ENCODE assay signal across 16 cellular contexts in genomic region chr5:172321593-172321992, GRCh38. TPM values are rescaled to one million over a fixed set of nuclear protein-coding genes. Genes with fewer than 3 reads are reported as not detected.
DNase-seq lines count a peak whose midpoint lies in the region; ATAC-seq and TF ChIP-seq lines count a peak whose summit lies in the region.
"Had no signal": no experiment of that assay in that cellular context is flagged by ENCODE, and none has a peak within 500 bp of the region (broad histone marks: within the 10 kb centered on the region; RNA-seq: fewer than 3 reads in every experiment).

No MANE protein-coding gene starts in this region.

- peak overlapping the region; percentile 60 for H3K4me2 ChIP-seq in DOHH2 (ENCODE audit: low read length)
- H3K4me2 ChIP-seq: SK-N-SH had no signal

- no peak for TF ChIP-seq EP300 in esophagus muscularis mucosa (IDR thresholded peaks at IDR 0.05)

- peak overlapping the region; percentile 70 to 83 (median 75) for H3K27ac Mint-ChIP-seq in nephron
- H3K27ac Mint-ChIP-seq: activated naive CD4-positive, alpha-beta T cell treated with anti-CD3 and anti-CD28 coated beads, Interleukin-2, amount 10 ng/mL, durations not matched to agents 7 days and 5 days had no signal

- no peaks in the 10 kb centered on the region for H3K4me1 Mint-ChIP-seq in nephron
- H3K4me1 Mint-ChIP-seq: activated naive CD4-positive, alpha-beta T cell treated with anti-CD3 and anti-CD28 coated beads, Interleukin-2, amount 10 ng/mL, durations not matched to agents 7 days and 5 days had no signal

- peak overlapping the region; percentile 85 for H3K27ac ChIP-seq in DOHH2 (ENCODE audit: low read depth, low read length)
- H3K27ac ChIP-seq in Panc1 (ENCODE audit: low read length), result peak overlapping the region; percentile 73
- H3K27ac ChIP-seq in esophagus muscularis mucosa (replicated peaks in 1 of 4), result no peak overlapping the region

- H3F3A ChIP-seq in DOHH2 (ENCODE audit: control insufficient read depth, insufficient read depth), result peaks cover 9% of the 10 kb centered on the region

- intact Hi-C loops in Panc1 (cut with micrococcal nuclease; ENCODE audit: unreplicated experiment) (no loop called here), esophagus muscularis mucosa (cut with DNase I) (no loop called here)

- DNase-seq in Panc1 (ENCODE audit: low read depth, low spot score), result no peak
- DNase-seq in esophagus muscularis mucosa (ENCODE audit: extremely low spot score), result no peak
- no peak for DNase-seq in GM19238 (ENCODE audit: insufficient read length, low spot score)
- no peak for DNase-seq in stimulated activated CD4-positive, alpha-beta T cell treated with anti-CD3 and anti-CD28 coated beads, Interleukin-12 subunit alpha, Interleukin-12 subunit beta, amount 100 ng/mL, for 4 hours
- DNase-seq: activated CD4-positive, alpha-beta T cell treated with anti-CD3 and anti-CD28 coated beads for 48 hours; activated naive CD4-positive, alpha-beta T cell treated with anti-CD3 and anti-CD28 coated beads, Interleukin-2, amount 10 ng/mL, durations not matched to agents 7 days and 5 days; cortex of kidney; right cardiac atrium; SK-N-SH; stimulated activated CD4-positive, alpha-beta T cell treated with anti-CD3 and anti-CD28 coated beads, Interleukin-2, amount 100 ng/mL, for 24 hours; substantia nigra had no signal

- no peaks in the 10 kb centered on the region for H3K36me3 Mint-ChIP-seq in nephron (ENCODE audit: low read depth)
- H3K36me3 Mint-ChIP-seq: activated naive CD4-positive, alpha-beta T cell treated with anti-CD3 and anti-CD28 coated beads, Interleukin-2, amount 10 ng/mL, durations not matched to agents 7 days and 5 days had no signal

- H3K9me3 ChIP-seq in DOHH2 (ENCODE audit: control insufficient read depth, insufficient read depth, low read length) (no peaks in the 10 kb centered on the region), Panc1 (ENCODE audit: control insufficient read depth, insufficient read depth, low read depth, low read length) (no peaks in the 10 kb centered on the region), esophagus muscularis mucosa (no peaks in the 10 kb centered on the region)
- H3K9me3 ChIP-seq: SK-N-SH had no signal

- H3K4me1 ChIP-seq in DOHH2 (ENCODE audit: control insufficient read depth, low read length) (peaks cover 35% of the 10 kb centered on the region), Panc1 (ENCODE audit: control insufficient read depth, insufficient read depth, low read length) (peaks cover 16% of the 10 kb centered on the region), esophagus muscularis mucosa (no peaks in the 10 kb centered on the region)

- POLR2A ChIA-PET in Panc1 (lab: Charles Lee), result interaction anchor here (1.4 kb wide), 1 partner anchor 9 kb away, joined by 3 read pairs; no protein-coding TSS in a partner anchor

- TF ChIP-seq POLR2A in esophagus muscularis mucosa (IDR thresholded peaks at IDR 0.05; ENCODE audit: low read depth), result no peak

- H3K9me3 Mint-ChIP-seq in nephron, result no peaks in the 10 kb centered on the region
- H3K9me3 Mint-ChIP-seq: activated naive CD4-positive, alpha-beta T cell treated with anti-CD3 and anti-CD28 coated beads, Interleukin-2, amount 10 ng/mL, durations not matched to agents 7 days and 5 days had no signal

- no peak overlapping the region for H3K4me3 Mint-ChIP-seq in nephron
- H3K4me3 Mint-ChIP-seq: activated naive CD4-positive, alpha-beta T cell treated with anti-CD3 and anti-CD28 coated beads, Interleukin-2, amount 10 ng/mL, durations not matched to agents 7 days and 5 days had no signal

- TF ChIP-seq CTCF in DOHH2 (IDR thresholded peaks at IDR 0.05; ENCODE audit: low read depth, low read length, poor library complexity, severe bottlenecking), result no peak
- TF ChIP-seq CTCF in Panc1 (IDR thresholded peaks at IDR 0.05), result no peak
- TF ChIP-seq CTCF in nephron (IDR thresholded peaks at IDR 0.05; ENCODE audit: unreplicated experiment in 3 of 3), result no peak
- no peak for TF ChIP-seq CTCF in esophagus muscularis mucosa (IDR thresholded peaks at IDR 0.05)

- CTCF ChIA-PET in Panc1 (lab: Charles Lee), result no interaction called here

- BruUV-seq in Panc1 (replicated peaks; lab: Mats Ljungman, UMichigan), result no TSS peak

- peak; percentile 21 for ATAC-seq in HG03575 (IDR thresholded peaks at IDR 0.05; ENCODE audit: extremely low read depth, insufficient number of reproducible peaks, low FRiP score, unreplicated experiment)
- peak; percentile 24; the same call in 1 of the 2 replicates for ATAC-seq in Panc1
- no peak for ATAC-seq in activated CD4-positive, CD25-positive, alpha-beta regulatory T cell treated with anti-CD3 and anti-CD28 coated beads, Interleukin-2, amount 50 U/mL, for 24 hours

- H3K27me3 Mint-ChIP-seq in nephron (ENCODE audit: low read depth), result peaks cover 9% of the 10 kb centered on the region

- H3K36me3 ChIP-seq in DOHH2 (ENCODE audit: control insufficient read depth, low read length), result no peaks in the 10 kb centered on the region
- H3K36me3 ChIP-seq in Panc1 (ENCODE audit: control insufficient read depth, insufficient read depth, low read length), result no peaks in the 10 kb centered on the region
- no peaks in the 10 kb centered on the region for H3K36me3 ChIP-seq in esophagus muscularis mucosa

- in situ Hi-C loops in Panc1 (cut with HindIII; ENCODE audit: low pct_unique_long_range_greater_than_20kb, low sequenced_read_pairs), result no loop called here

- H3K79me2 ChIP-seq in DOHH2 (ENCODE audit: control insufficient read depth, low read length), result no peaks in the 10 kb centered on the region

- H4K20me1 ChIP-seq in DOHH2 (ENCODE audit: control insufficient read depth, insufficient read depth, low read depth, low read length), result no peaks in the 10 kb centered on the region

- no peaks in the 10 kb centered on the region for H3K27me3 ChIP-seq in DOHH2 (ENCODE audit: control insufficient read depth, low read length)
- H3K27me3 ChIP-seq in Panc1 (ENCODE audit: control insufficient read depth, insufficient read depth, low read length), result no peaks in the 10 kb centered on the region
- no peaks in the 10 kb centered on the region for H3K27me3 ChIP-seq in esophagus muscularis mucosa

- H3K9me2 ChIP-seq in DOHH2 (replicated peaks; ENCODE audit: control insufficient read depth, low read length), result no peaks in the 10 kb centered on the region
- H3K9me2 ChIP-seq: SK-N-SH had no signal

- H3K4me3 ChIP-seq in DOHH2 (ENCODE audit: low read length) (peak overlapping the region; percentile 15), Panc1 (ENCODE audit: low read depth in 2 of 2, low read length in 2 of 2) (no peak overlapping the region), esophagus muscularis mucosa (no peak overlapping the region)
- H3K4me3 ChIP-seq: lung had no signal

RNA-seq across cellular contexts. Expression of gene UBTD2, which starts 38.0 kb away (rescaled TPM):
- total RNA-seq in Panc1 (2021; ENCODE audit: unreplicated experiment), result 32.5 TPM
- polyA plus RNA-seq in Panc1 (2012; ENCODE audit: insufficient read length), result 24.4 TPM
- 10 to 100 TPM; 19.4 to 20.0 (median 19.9) TPM for total RNA-seq in esophagus muscularis mucosa

Comparison
In these comparisons a context has a peak if more than half of its experiments do, and no peak if none do; other contexts are left out.
1. H3K27ac ChIP-seq: peak in DOHH2 (single experiment) and Panc1 (single experiment); none in esophagus muscularis mucosa (0 of 4).
2. ATAC-seq: peak in HG03575 (single experiment) and Panc1 (single experiment); none in activated CD4-positive, CD25-positive, alpha-beta regulatory T cell treated with anti-CD3 and anti-CD28 coated beads, Interleukin-2, amount 50 U/mL, for 24 hours (0 of 2).